28 cellular contexts compared by ENCODE assay signal in genomic region chr2:57806449-57806968, GRCh38.
"Had no signal": no experiment of that assay in that cellular context is flagged by ENCODE, and none has a peak within 500 bp of the region (broad histone marks: within the 10 kb centered on the region; RNA-seq: fewer than 3 reads in every experiment).

No MANE protein-coding gene starts in this region.

- H3K4me2 ChIP-seq: PC-9 had no signal

- H3K4me1 ChIP-seq: ascending aorta, body of pancreas had no signal

- DNase-seq: activated B cell treated with CpG ODN at 0.5 μM for 24 hours; activated CD4-positive, alpha-beta T cell treated with anti-CD3 and anti-CD28 coated beads for 1 hour; activated CD4-positive, alpha-beta T cell treated with anti-CD3 and anti-CD28 coated beads, Interleukin-2, amount 10 ng/mL, durations not matched to agents 24 days and 14 days; activated CD4-positive, alpha-beta T cell treated with anti-CD3 and anti-CD28 coated beads, Interleukin-2, amount 50 U/mL, for 48 hours; activated CD8-positive, alpha-beta memory T cell treated with anti-CD3 and anti-CD28 coated beads, Interleukin-2, amount 10 ng/mL, durations not matched to agents 7 days and 5 days; activated effector memory CD4-positive, alpha-beta T cell treated with anti-CD3 and anti-CD28 coated beads, Interleukin-2, amount 50 U/mL, for 16 hours; activated naive CD4-positive, alpha-beta T cell treated with Interleukin-2 at 50 U/mL for 16 hours; activated naive CD8-positive, alpha-beta T cell treated with anti-CD3 and anti-CD28 coated beads, Interleukin-2, amount 50 U/mL, for 24 hours; activated T-cell treated with anti-CD3 and anti-CD28 coated beads, Interleukin-2, amount 50 U/mL, for 4 hours; amniotic stem cell; body of pancreas; central memory CD4-positive, alpha-beta T cell; NCI-H1092; NCI-H1417; NCI-H1930; NCI-H2171; NCI-H2227 treated with DMSO at 0.1 percent for 48 hours; NCI-H446 treated with DMSO at 0.1 percent for 48 hours; NCI-H524 treated with DMSO at 0.1 percent for 48 hours; NCI-H82; PC-9; SHP77 treated with DMSO at 0.1 percent for 48 hours; T-helper 17 cell; T1000 had no signal

- H3K9me3 ChIP-seq: ascending aorta, body of pancreas had no signal

- H3K4me3 ChIP-seq: ascending aorta, body of pancreas, coronary artery, PC-9 had no signal

- ATAC-seq: activated CD8-positive, alpha-beta memory T cell treated with anti-CD3 and anti-CD28 coated beads, Interleukin-2, amount 10 ng/mL, durations not matched to agents 7 days and 5 days; activated naive CD4-positive, alpha-beta T cell treated with anti-CD3 and anti-CD28 coated beads, Interleukin-2, amount 50 U/mL, for 72 hours; activated naive CD8-positive, alpha-beta T cell treated with anti-CD3 and anti-CD28 coated beads, Interleukin-2, amount 50 U/mL, for 24 hours; activated T-cell treated with anti-CD3 and anti-CD28 coated beads, Interleukin-2, amount 50 U/mL, for 4 hours; body of pancreas; T-helper 17 cell had no signal

- H3K36me3 ChIP-seq: ascending aorta had no signal

- H3K27ac ChIP-seq: ascending aorta, body of pancreas, coronary artery, PC-9 had no signal

- H3K27me3 ChIP-seq: ascending aorta, body of pancreas had no signal

- FAIRE-seq: bronchial epithelial cell had no signal

- H2AFZ ChIP-seq: PC-9 had no signal
